In genomic region chr22:33247758-33248157, GRCh38 we compare ENCODE assay signal across 16 cellular contexts.
DNase-seq lines count a peak whose midpoint lies in the region; ATAC-seq and TF ChIP-seq lines count a peak whose summit lies in the region.
"Had no signal": no experiment of that assay in that cellular context is flagged by ENCODE, and none has a peak within 500 bp of the region (broad histone marks: within the 10 kb centered on the region; RNA-seq: fewer than 3 reads in every experiment).

No MANE protein-coding gene starts in this region.

- H3K4me2 ChIP-seq in osteoblast (ENCODE audit: insufficient read depth, low read length): no peak overlapping the region
- H3K4me2 ChIP-seq in PC-3 (ENCODE audit: low read length): no peak overlapping the region

- H3K9me3 ChIP-seq in osteoblast (ENCODE audit: low read depth, low read length): no peaks in the 10 kb centered on the region
- H3K9me3 ChIP-seq in PC-3 (ENCODE audit: low read length): no peaks in the 10 kb centered on the region
- H3K9me3 ChIP-seq: MG63 had no signal

- no peak for DNase-seq in activated CD4-positive, CD25-positive, alpha-beta regulatory T cell treated with anti-CD3 and anti-CD28 coated beads, Interleukin-2, amount 50 U/mL, for 72 hours
- DNase-seq in HT1080 (ENCODE audit: low read depth): peak; percentile 4
- DNase-seq in osteoblast (ENCODE audit: insufficient read length, low spot score, missing footprints): peak; percentile 58
- no peak for DNase-seq in PC-3
- DNase-seq: Calu3; cortex of kidney; left cardiac atrium; MG63; naive thymus-derived CD8-positive, alpha-beta T cell; T1000 had no signal

- no peaks in the 10 kb centered on the region for H3K4me1 ChIP-seq in osteoblast (ENCODE audit: insufficient read depth, low read length)
- H3K4me1 ChIP-seq in PC-3 (ENCODE audit: insufficient read depth, low read length): no peaks in the 10 kb centered on the region

- H3K36me3 ChIP-seq in osteoblast (ENCODE audit: insufficient read depth, low read length) (no peaks in the 10 kb centered on the region), PC-3 (ENCODE audit: low read depth, low read length) (no peaks in the 10 kb centered on the region)
- H3K36me3 ChIP-seq: MG63, tibial nerve had no signal

- no peak overlapping the region for H3K4me3 ChIP-seq in osteoblast (ENCODE audit: insufficient read depth, low read length)
- H3K4me3 ChIP-seq in PC-3 (ENCODE audit: low read length): no peak overlapping the region
- H3K4me3 ChIP-seq: MG63, tibial nerve had no signal

- ATAC-seq in activated CD4-positive, CD25-positive, alpha-beta regulatory T cell treated with anti-CD3 and anti-CD28 coated beads, Interleukin-2, amount 50 U/mL, for 24 hours: peak; percentile 17 to 21
- ATAC-seq in GM21723 (IDR thresholded peaks at IDR 0.05; ENCODE audit: unreplicated experiment) (peak; percentile 65), GM18505 (IDR thresholded peaks at IDR 0.05; ENCODE audit: unreplicated experiment) (no peak), HG03280 (IDR thresholded peaks at IDR 0.05; ENCODE audit: unreplicated experiment) (no peak), PC-3 (no peak)
- ATAC-seq: naive thymus-derived CD8-positive, alpha-beta T cell had no signal

- no peaks in the 10 kb centered on the region for H3K79me2 ChIP-seq in osteoblast (ENCODE audit: insufficient read depth, low read length)
- no peaks in the 10 kb centered on the region for H3K79me2 ChIP-seq in PC-3 (ENCODE audit: low read length)

- H3K9ac ChIP-seq in PC-3 (ENCODE audit: low read length): no peak overlapping the region

- H2AFZ ChIP-seq in osteoblast (ENCODE audit: low read length) (no peak overlapping the region), PC-3 (ENCODE audit: low read length) (no peak overlapping the region)

- intact Hi-C loops in PC-3 (cut with micrococcal nuclease): no loop called here

- no peaks in the 10 kb centered on the region for H3K9me2 ChIP-seq in PC-3 (replicated peaks; ENCODE audit: low read length)

- CTCF ChIA-PET in PC-3 (lab: Charles Lee): no interaction called here

- H4K20me1 ChIP-seq in osteoblast (ENCODE audit: insufficient read depth, low read length) (no peaks in the 10 kb centered on the region), PC-3 (ENCODE audit: low read length) (no peaks in the 10 kb centered on the region)

- no peak for TF ChIP-seq CTCF in osteoblast (IDR thresholded peaks at IDR 0.05; ENCODE audit: extremely low read depth, low read depth, low read length)
- TF ChIP-seq CTCF in PC-3 (conservative IDR thresholded peaks at IDR 0.05; ENCODE audit: low read depth, low read length): no peak

- H3K27ac ChIP-seq in osteoblast (ENCODE audit: low read depth, low read length): no peak overlapping the region
- no peak overlapping the region for H3K27ac ChIP-seq in PC-3 (ENCODE audit: low read length)
- H3K27ac ChIP-seq: 22Rv1, tibial nerve had no signal

- POLR2A ChIA-PET in PC-3 (lab: Charles Lee; ENCODE audit: unreplicated experiment): no interaction called here

- no peak for TF ChIP-seq POLR2A in GM18505 (IDR thresholded peaks at IDR 0.05; ENCODE audit: borderline replicate concordance, extremely low read depth, insufficient read depth, insufficient read length)

- H3K27me3 ChIP-seq in osteoblast (ENCODE audit: insufficient read depth, low read length) (no peaks in the 10 kb centered on the region), PC-3 (ENCODE audit: low read length) (no peaks in the 10 kb centered on the region)
- H3K27me3 ChIP-seq: MG63, tibial nerve had no signal

- no peaks in the 10 kb centered on the region for H3F3A ChIP-seq in PC-3 (ENCODE audit: low read length, unreplicated experiment)

- no TSS peak for BruUV-seq in PC-3 (replicated peaks; lab: Mats Ljungman, UMichigan)

Comparison
In these comparisons a context has a peak if more than half of its experiments do, and no peak if none do; other contexts are left out.
1. ATAC-seq: peak in activated CD4-positive, CD25-positive, alpha-beta regulatory T cell treated with anti-CD3 and anti-CD28 coated beads, Interleukin-2, amount 50 U/mL, for 24 hours (2 of 2) and GM21723 (single experiment); none in GM18505 (single experiment), HG03280 (single experiment) and PC-3 (single experiment).
2. DNase-seq: peak in HT1080 (single experiment) and osteoblast (single experiment); none in activated CD4-positive, CD25-positive, alpha-beta regulatory T cell treated with anti-CD3 and anti-CD28 coated beads, Interleukin-2, amount 50 U/mL, for 72 hours (single experiment) and PC-3 (single experiment).